ENCODE assay signal across 11 cellular contexts in the genomic region with DNA sequence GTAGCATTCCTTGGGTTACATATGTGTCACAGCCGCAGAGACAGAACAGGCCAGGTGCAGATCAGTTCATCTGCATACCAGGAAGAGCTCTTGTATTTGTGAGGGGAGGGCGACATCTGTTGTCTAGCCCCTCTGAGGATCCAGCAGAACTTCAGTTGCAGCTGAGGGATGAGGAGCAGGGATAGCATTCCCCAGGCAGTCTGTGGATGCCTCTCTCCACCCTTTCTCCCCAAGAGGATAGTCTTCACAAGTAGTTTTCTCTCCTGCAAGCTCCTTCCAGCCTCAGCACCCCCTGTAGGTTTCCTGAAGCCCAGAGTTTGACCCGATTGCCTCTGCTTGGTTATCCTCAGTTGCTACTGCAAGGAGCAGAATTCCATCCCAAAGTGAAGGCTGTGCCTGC. TPM values are rescaled to one million over a fixed set of nuclear protein-coding genes. Genes with fewer than 3 reads are reported as not detected.
DNase-seq lines count a peak whose midpoint lies in the region; ATAC-seq, FAIRE-seq and TF ChIP-seq lines count a peak whose summit lies in the region.
"Had no signal": no experiment of that assay in that cellular context is flagged by ENCODE, and none has a peak within 500 bp of the region (broad histone marks: within the 10 kb centered on the region; RNA-seq: fewer than 3 reads in every experiment).

No MANE protein-coding gene starts in this region.

- H4K20me1 ChIP-seq in GM23338 (replicated peaks; ENCODE audit: insufficient read depth) (peaks cover 69% of the 10 kb centered on the region), SK-N-SH (ENCODE audit: insufficient read depth) (no peaks in the 10 kb centered on the region)

- H3K4me2 ChIP-seq in A549, result peak overlapping the region; percentile 88
- peak overlapping the region; percentile 99 for H3K4me2 ChIP-seq in GM23338
- no peak overlapping the region for H3K4me2 ChIP-seq in SK-N-SH

- WGBS in A549 (ENCODE audit: missing lambda C conversion rate), result 76% methylated on average over 3 of the region's 3 CpGs
- WGBS in SK-N-SH (ENCODE audit: low lambda C conversion rate), result 92% methylated on average over 2 of the region's 3 CpGs
- WGBS in suprapubic skin, result 76% methylated on average over 3 of the region's 3 CpGs

- H2AFZ ChIP-seq in GM23338 (no peak overlapping the region), SK-N-SH (ENCODE audit: low read depth) (no peak overlapping the region)

- H3K4me1 ChIP-seq in A549 (peaks cover 68% of the 10 kb centered on the region), GM23338 (ENCODE audit: insufficient read depth) (peaks cover 59% of the 10 kb centered on the region), SK-N-SH (ENCODE audit: control insufficient read depth in 1 of 2, insufficient read depth in 2 of 2, low read depth in 1 of 2, low read length in 1 of 2) (peaks cover 0 to 45% of the 10 kb centered on the region in 2 experiments; a peak in 1 of 4 replicates), suprapubic skin (peaks cover 37% of the 10 kb centered on the region)

- CTCF ChIA-PET in A549 (lab: Yijun Ruan, JAX), result interaction anchor here (0.9 to 28.5 kb wide), 10 partner anchors 9 to 529 kb away, joined by 3 to 534 read pairs (median 4); a partner anchor contains a TSS
- CTCF ChIA-PET in SK-N-SH (lab: Yijun Ruan, JAX), result interaction anchor here (0.9 to 24.3 kb wide), 9 partner anchors 11 to 380 kb away, joined by 3 to 432 read pairs (median 7); no protein-coding TSS in a partner anchor

- TF ChIP-seq POLR2A in A549 (IDR thresholded peaks at IDR 0.05; ENCODE audit: low read length) (no peak), suprapubic skin (IDR thresholded peaks at IDR 0.05) (no peak)

- DNase-seq in A549 (ENCODE audit: low read depth in 1 of 2, low spot score in 1 of 2) (no peak), GM23338 (ENCODE audit: low spot score) (no peak), AG08395 (ENCODE audit: low spot score) (no peak), SK-N-SH (no peak), suprapubic skin (ENCODE audit: low spot score in 2 of 2) (no peak)
- DNase-seq in activated naive CD8-positive, alpha-beta T cell treated with anti-CD3 and anti-CD28 coated beads, Interleukin-2, amount 10 ng/mL, durations not matched to agents 7 days and 5 days, result no peak
- DNase-seq: DMS 273 treated with DMSO at 0.1 percent for 48 hours had no signal

- H3K9ac ChIP-seq in SK-N-SH, result no peak overlapping the region

- FAIRE-seq in A549 (lab: Jason Lieb, UNC), result no peak

- ATAC-seq in A549, result no peak
- ATAC-seq in GM23338, result no peak
- ATAC-seq in activated naive CD8-positive, alpha-beta T cell treated with anti-CD3 and anti-CD28 coated beads, Interleukin-2, amount 10 ng/mL, durations not matched to agents 7 days and 5 days (ENCODE audit: low read depth), result no peak
- no peak for ATAC-seq in HG03354 (IDR thresholded peaks at IDR 0.05; ENCODE audit: poor library complexity, severe bottlenecking, unreplicated experiment)

- POLR2A ChIA-PET in A549 (lab: Yijun Ruan, JAX) (interaction anchor here (1.2 to 7.6 kb wide), 2 partner anchors 10 to 24 kb away, joined by 4 to 143 read pairs; no protein-coding TSS in a partner anchor), SK-N-SH (lab: Yijun Ruan, JAX) (interaction anchor here (1.0 to 1.3 kb wide), 2 partner anchors 10 to 21 kb away, joined by 3 to 5 read pairs; no protein-coding TSS in a partner anchor)
- POLR2A ChIA-PET in activated naive CD8-positive, alpha-beta T cell treated with anti-CD3 and anti-CD28 coated beads, Interleukin-2, amount 10 ng/mL, durations not matched to agents 7 days and 5 days (lab: Charles Lee), result interaction anchor here (1.4 to 11.4 kb wide), 4 partner anchors 8 to 25 kb away, joined by 4 to 131 read pairs (median 46); no protein-coding TSS in a partner anchor

- no peak for TF ChIP-seq CTCF in A549 (IDR thresholded peaks at IDR 0.05)
- no peak for TF ChIP-seq CTCF in GM23338 (conservative IDR thresholded peaks at IDR 0.05; ENCODE audit: low read depth in 2 of 2)
- TF ChIP-seq CTCF in SK-N-SH (IDR thresholded peaks at IDR 0.05), result no peak
- no peak for TF ChIP-seq CTCF in suprapubic skin (IDR thresholded peaks at IDR 0.05)

- H3K36me3 ChIP-seq in GM23338 (ENCODE audit: insufficient read depth) (peaks cover 67% of the 10 kb centered on the region), SK-N-SH (replicated peaks in 1 of 2; ENCODE audit: control insufficient read depth in 1 of 2, insufficient read depth in 2 of 2, low read length in 1 of 2) (peaks cover 8 to 55% of the 10 kb centered on the region in 2 experiments), suprapubic skin (peaks cover 6% of the 10 kb centered on the region)

- H3K9me2 ChIP-seq in GM23338 (ENCODE audit: insufficient read depth) (no peaks in the 10 kb centered on the region), SK-N-SH (no peaks in the 10 kb centered on the region)

- H3K27ac ChIP-seq in A549, result peak overlapping the region; percentile 99; a peak in 4 of 6 replicates
- peak overlapping the region; percentile 63; the same call in 1 of the 2 replicates for H3K27ac ChIP-seq in GM23338 (ENCODE audit: low read depth)
- peak overlapping the region in 1 of 2 experiments; percentile 3; a peak in 1 of 4 replicates for H3K27ac ChIP-seq in SK-N-SH (ENCODE audit: low read depth in 2 of 2, low read length in 1 of 2)
- H3K27ac ChIP-seq in suprapubic skin, result no peak overlapping the region

- H3K9me3 ChIP-seq in A549 (no peaks in the 10 kb centered on the region), iPS-18c (ENCODE audit: control insufficient read depth, insufficient read depth, low read length) (no peaks in the 10 kb centered on the region), SK-N-SH (no peaks in the 10 kb centered on the region), suprapubic skin (no peaks in the 10 kb centered on the region)

- H3K4me1 Mint-ChIP-seq in GM23338, result peaks cover 58% of the 10 kb centered on the region
- H3K4me1 Mint-ChIP-seq in activated naive CD8-positive, alpha-beta T cell treated with anti-CD3 and anti-CD28 coated beads, Interleukin-2, amount 10 ng/mL, durations not matched to agents 7 days and 5 days, result peaks cover 53% of the 10 kb centered on the region

- H3K27me3 Mint-ChIP-seq in GM23338 (ENCODE audit: insufficient read depth, low read depth, poor library complexity), result peaks cover 14% of the 10 kb centered on the region
- H3K27me3 Mint-ChIP-seq in activated naive CD8-positive, alpha-beta T cell treated with anti-CD3 and anti-CD28 coated beads, Interleukin-2, amount 10 ng/mL, durations not matched to agents 7 days and 5 days, result no peaks in the 10 kb centered on the region

- H3F3A ChIP-seq in GM23338 (replicated peaks; ENCODE audit: low read depth) (peaks cover 43% of the 10 kb centered on the region), SK-N-SH (replicated peaks; ENCODE audit: insufficient read depth) (peaks cover 4% of the 10 kb centered on the region)

- no peak overlapping the region; the same call in 1 of the 2 replicates for H3K27ac Mint-ChIP-seq in GM23338
- peak overlapping the region; percentile 55 for H3K27ac Mint-ChIP-seq in activated naive CD8-positive, alpha-beta T cell treated with anti-CD3 and anti-CD28 coated beads, Interleukin-2, amount 10 ng/mL, durations not matched to agents 7 days and 5 days
- H3K27ac Mint-ChIP-seq: IgD-negative memory B cell had no signal

- TF ChIP-seq EP300 in A549 (IDR thresholded peaks at IDR 0.05), result no peak
- TF ChIP-seq EP300 in SK-N-SH (IDR thresholded peaks at IDR 0.05; ENCODE audit: borderline replicate concordance in 1 of 2, low read depth in 1 of 2, low read length in 1 of 2), result no peak
- TF ChIP-seq EP300 in suprapubic skin (IDR thresholded peaks at IDR 0.05), result no peak

- peak overlapping the region; percentile 92 for H3K4me3 Mint-ChIP-seq in GM23338
- peak overlapping the region; percentile 100 for H3K4me3 Mint-ChIP-seq in activated naive CD8-positive, alpha-beta T cell treated with anti-CD3 and anti-CD28 coated beads, Interleukin-2, amount 10 ng/mL, durations not matched to agents 7 days and 5 days

- no peaks in the 10 kb centered on the region for H3K9me3 Mint-ChIP-seq in GM23338
- H3K9me3 Mint-ChIP-seq in activated naive CD8-positive, alpha-beta T cell treated with anti-CD3 and anti-CD28 coated beads, Interleukin-2, amount 10 ng/mL, durations not matched to agents 7 days and 5 days, result no peaks in the 10 kb centered on the region
- H3K9me3 Mint-ChIP-seq: IgD-negative memory B cell had no signal

- H3K4me3 ChIP-seq in A549 (peak overlapping the region; percentile 99), GM23338 (peak overlapping the region; percentile 100), iPS-18c (ENCODE audit: insufficient read depth, low read depth, low read length) (peak overlapping the region; percentile 96), SK-N-SH (ENCODE audit: low read depth in 2 of 2, low read length in 1 of 2) (peak overlapping the region in 1 of 2 experiments; percentile 95; a peak in 1 of 4 replicates), suprapubic skin (no peak overlapping the region)

- H3K79me2 ChIP-seq in GM23338 (replicated peaks; ENCODE audit: insufficient read depth) (peaks cover 91% of the 10 kb centered on the region), SK-N-SH (ENCODE audit: insufficient read depth) (no peaks in the 10 kb centered on the region)

- no peaks in the 10 kb centered on the region for H3K27me3 ChIP-seq in GM23338 (ENCODE audit: insufficient read depth)
- no peaks in the 10 kb centered on the region for H3K27me3 ChIP-seq in SK-N-SH (ENCODE audit: insufficient read depth)
- H3K27me3 ChIP-seq in suprapubic skin, result peaks cover 15% of the 10 kb centered on the region

- no peak for TF ChIP-seq RAD21 in A549 (conservative IDR thresholded peaks at IDR 0.05 in 1 of 2, IDR thresholded peaks at IDR 0.05 in 1 of 2)
- no peak for TF ChIP-seq RAD21 in SK-N-SH (IDR thresholded peaks at IDR 0.05; ENCODE audit: low read length)

- peaks cover 72% of the 10 kb centered on the region for H3K36me3 Mint-ChIP-seq in GM23338 (ENCODE audit: low read depth)
- H3K36me3 Mint-ChIP-seq in activated naive CD8-positive, alpha-beta T cell treated with anti-CD3 and anti-CD28 coated beads, Interleukin-2, amount 10 ng/mL, durations not matched to agents 7 days and 5 days, result peaks cover 68% of the 10 kb centered on the region

RNA-seq across cellular contexts. Expression of a gene that starts 2.6 kb away (rescaled TPM):
- polyA plus RNA-seq in A549 (2011; rRNA removed) (329 and 348 TPM in 2 replicates), A549 (2017; fragmentation: RNase III; extraction: RNeasy Plus Mini Kit Qiagen cat#74134 plus additional on column Dnase treatment) (157 to 496 TPM (median 416 TPM) in 3 replicates), GM23338 (2016; fragmentation: Nextera tagmentation; extraction: Ambion mirVana) (325 and 338 TPM in 2 replicates), SK-N-SH (2012; rRNA removed) (19.7 and 26.4 TPM in 2 replicates)
- 66.6 and 81.4 TPM in 2 replicates for polyA plus RNA-seq in A549 (2012; cell fraction: cytosol; rRNA removed)
- 73.4 and 80.0 TPM in 2 replicates for polyA plus RNA-seq in A549 (2012; cell fraction: nucleus; rRNA removed)
- polyA minus RNA-seq in A549 (2011; rRNA and poly(A)+ RNA removed), result 331 and 353 TPM in 2 replicates
- 781 and 816 TPM in 2 replicates for total RNA-seq in GM23338 (2014; rRNA removed; shearing (Covaris generic))
- total RNA-seq in activated naive CD8-positive, alpha-beta T cell treated with anti-CD3 and anti-CD28 coated beads, Interleukin-2, amount 10 ng/mL, durations not matched to agents 7 days and 5 days, result 100 to 1,000 TPM; 212 to 220 TPM
- polyA plus RNA-seq in SK-N-SH (2012; cell fraction: cytosol; rRNA removed), result 20.6 and 24.4 TPM in 2 replicates
- 7.8 and 12.2 TPM in 2 replicates for polyA plus RNA-seq in SK-N-SH (2012; cell fraction: nucleus; rRNA removed)
- total RNA-seq in suprapubic skin, result 10 to 100 TPM; 24.3 to 53.9 (median 49.7) TPM

RNA-seq across cellular contexts. Expression of a gene that starts 19.6 kb away (rescaled TPM):
- polyA plus RNA-seq in A549 (2011; rRNA removed) (0.06 and 0.26 TPM in 2 replicates), A549 (2017; fragmentation: RNase III; extraction: RNeasy Plus Mini Kit Qiagen cat#74134 plus additional on column Dnase treatment) (0.08 to 0.11 TPM (median 0.10 TPM) in 3 replicates), GM23338 (2016; fragmentation: Nextera tagmentation; extraction: Ambion mirVana) (not detected in 2 replicates), SK-N-SH (2012; rRNA removed) (not detected in 2 replicates)
- polyA plus RNA-seq in A549 (2012; cell fraction: cytosol; rRNA removed), result 0.01 TPM in 1 of 2 replicates, not detected in the other
- 0.04 TPM in 1 of 2 replicates, not detected in the other for polyA plus RNA-seq in A549 (2012; cell fraction: nucleus; rRNA removed)
- polyA minus RNA-seq in A549 (2011; rRNA and poly(A)+ RNA removed), result 0.24 TPM in 1 of 2 replicates, not detected in the other
- not detected in 2 replicates for total RNA-seq in GM23338 (2014; rRNA removed; shearing (Covaris generic))
- total RNA-seq in activated naive CD8-positive, alpha-beta T cell treated with anti-CD3 and anti-CD28 coated beads, Interleukin-2, amount 10 ng/mL, durations not matched to agents 7 days and 5 days, result not detected
- not detected in 2 replicates for polyA plus RNA-seq in SK-N-SH (2012; cell fraction: cytosol; rRNA removed)
- not detected in 2 replicates for polyA plus RNA-seq in SK-N-SH (2012; cell fraction: nucleus; rRNA removed)
- total RNA-seq in suprapubic skin, result not detected
- total RNA-seq: activated CD8-positive, alpha-beta memory T cell treated with anti-CD3 and anti-CD28 coated beads for 36 hours had no signal
- polyA plus RNA-seq: IgD-negative memory B cell had no signal
